1 cellular context compared by ENCODE assay signal in genomic region chr3:129278970-129279906, GRCh38.
TF ChIP-seq lines count a peak whose summit lies in the region.

No MANE protein-coding gene starts in this region.

TF ChIP-seq in WTC11, 78 proteins besides CTCF, POLR2A, EP300 and RAD21 (continued from another document and continues in another):
- TF ChIP-seq AFF4 (CRISPR knock-in tag; IDR thresholded peaks at IDR 0.05; ENCODE audit: borderline replicate concordance) (no peak), ZSCAN18 (CRISPR knock-in tag; IDR thresholded peaks at IDR 0.05) (no peak), SP1 (CRISPR knock-in tag; conservative IDR thresholded peaks at IDR 0.05) (no peak; the same call in 1 of the 2 replicates), HMGA2 (CRISPR knock-in tag; IDR thresholded peaks at IDR 0.05) (no peak), ZMAT4 (CRISPR knock-in tag; IDR thresholded peaks at IDR 0.05) (no peak), TP53 (CRISPR knock-in tag; IDR thresholded peaks at IDR 0.05) (no peak), PREB (CRISPR knock-in tag; IDR thresholded peaks at IDR 0.05; ENCODE audit: borderline replicate concordance) (no peak), ZNF396 (CRISPR knock-in tag; IDR thresholded peaks at IDR 0.05; ENCODE audit: borderline replicate concordance) (no peak), ZNF671 (CRISPR knock-in tag; IDR thresholded peaks at IDR 0.05) (no peak), E2F4 (CRISPR knock-in tag; IDR thresholded peaks at IDR 0.05; ENCODE audit: borderline replicate concordance, low read depth) (no peak), IRF1 (CRISPR knock-in tag; IDR thresholded peaks at IDR 0.05) (no peak), TEAD4 (CRISPR knock-in tag; IDR thresholded peaks at IDR 0.05) (no peak), JAZF1 (CRISPR knock-in tag; IDR thresholded peaks at IDR 0.05) (no peak), RORB (CRISPR knock-in tag; IDR thresholded peaks at IDR 0.05) (no peak), ZNF416 (CRISPR knock-in tag; IDR thresholded peaks at IDR 0.05) (0 out of 2 replicates have a peak, but pooled peaks have one; percentile 48), ZNF263 (CRISPR knock-in tag; IDR thresholded peaks at IDR 0.05; ENCODE audit: low read depth) (no peak), MXD4 (CRISPR knock-in tag; IDR thresholded peaks at IDR 0.05; ENCODE audit: borderline replicate concordance) (no peak), ZNF281 (CRISPR knock-in tag; IDR thresholded peaks at IDR 0.05) (no peak), IRF2 (CRISPR knock-in tag; IDR thresholded peaks at IDR 0.05; ENCODE audit: borderline replicate concordance, low read depth) (no peak), SMAD4 (CRISPR knock-in tag; IDR thresholded peaks at IDR 0.05) (no peak), ZNF532 (CRISPR knock-in tag; IDR thresholded peaks at IDR 0.05; ENCODE audit: borderline replicate concordance) (no peak), KAT7 (CRISPR knock-in tag; IDR thresholded peaks at IDR 0.05; ENCODE audit: borderline replicate concordance) (peak; percentile 31; the same call in 1 of the 2 replicates), FOXP1 (CRISPR knock-in tag; IDR thresholded peaks at IDR 0.05; ENCODE audit: borderline replicate concordance) (no peak), CREB1 (CRISPR knock-in tag; IDR thresholded peaks at IDR 0.05) (no peak), ATF3 (CRISPR knock-in tag; conservative IDR thresholded peaks at IDR 0.05) (no peak), NR2C2 (CRISPR knock-in tag; IDR thresholded peaks at IDR 0.05) (no peak), NFYB (CRISPR knock-in tag; conservative IDR thresholded peaks at IDR 0.05; ENCODE audit: low read depth) (0 out of 2 replicates have a peak, but pooled peaks have one; percentile 8), ZNF423 (CRISPR knock-in tag; IDR thresholded peaks at IDR 0.05) (no peak), ZNF138 (CRISPR knock-in tag; conservative IDR thresholded peaks at IDR 0.05) (no peak), FOXJ3 (CRISPR knock-in tag; IDR thresholded peaks at IDR 0.05; ENCODE audit: borderline replicate concordance) (no peak), USF2 (CRISPR knock-in tag; IDR thresholded peaks at IDR 0.05) (no peak), ZNF512 (CRISPR knock-in tag; IDR thresholded peaks at IDR 0.05; ENCODE audit: borderline replicate concordance) (no peak), OVOL2 (CRISPR knock-in tag; IDR thresholded peaks at IDR 0.05; ENCODE audit: borderline replicate concordance) (no peak), JUN (CRISPR knock-in tag; IDR thresholded peaks at IDR 0.05) (no peak), USF1 (CRISPR knock-in tag; IDR thresholded peaks at IDR 0.05) (no peak), TCF7 (CRISPR knock-in tag; IDR thresholded peaks at IDR 0.05; ENCODE audit: low read depth) (no peak), GTF2I (CRISPR knock-in tag; conservative IDR thresholded peaks at IDR 0.05) (no peak)
